22 cellular contexts compared by ENCODE assay signal in genomic region chr3:126656376-126657134, GRCh38.
"Had no signal": no experiment of that assay in that cellular context is flagged by ENCODE, and none has a peak within 500 bp of the region (broad histone marks: within the 10 kb centered on the region; RNA-seq: fewer than 3 reads in every experiment).

No MANE protein-coding gene starts in this region.

- H2AFZ ChIP-seq: parathyroid adenoma had no signal

- H3K9me3 ChIP-seq: psoas muscle, thoracic aorta had no signal

- ATAC-seq: esophagus mucosa; gastroesophageal sphincter; left colon; psoas muscle; sciatic nerve; stimulated activated naive B cell treated with anti-CD40 and anti-IgM and Interleukin-4, amounts not matched to agents 10 μg/mL and 1 μg/mL and 100 μg/mL, for 72 hours had no signal

- H3K36me3 ChIP-seq: gastroesophageal sphincter, stomach, thoracic aorta had no signal

- FAIRE-seq: endometrium, urothelium cell line had no signal

- DNase-seq: effector memory CD4-positive, alpha-beta T cell; foreskin fibroblast; glutamatergic neuron; left colon; mesendoderm; naive B cell; nephron progenitor cell; psoas muscle; retina; stimulated activated CD4-positive, alpha-beta T cell treated with anti-CD3 and anti-CD28 coated beads, Interleukin-2, amount 100 ng/mL, for 24 hours; stimulated activated CD4-positive, alpha-beta T cell treated with anti-CD3 and anti-CD28 coated beads, Interleukin-4, amount 100 ng/mL, for 4 hours; stimulated activated naive B cell treated with anti-CD40 and anti-IgM and Interleukin-4, amounts not matched to agents 10 μg/mL and 1 μg/mL and 100 μg/mL, for 72 hours; stomach; substantia nigra had no signal

- H3K4me1 ChIP-seq: parathyroid adenoma had no signal

- H3K4me3 ChIP-seq: gastroesophageal sphincter, psoas muscle, skin epidermis, stomach, thoracic aorta had no signal

- H3K79me2 ChIP-seq: parathyroid adenoma had no signal

- H3K27ac Mint-ChIP-seq: naive B cell; nephron progenitor cell; stimulated activated naive B cell treated with anti-CD40 and anti-IgM and Interleukin-4, amounts not matched to agents 10 μg/mL and 1 μg/mL and 100 μg/mL, for 72 hours had no signal

- H3K27ac ChIP-seq: gastroesophageal sphincter, parathyroid adenoma, psoas muscle, skin epidermis, stomach, thoracic aorta had no signal

- H3K9ac ChIP-seq: parathyroid adenoma had no signal

- H3K4me3 Mint-ChIP-seq: nephron progenitor cell; stimulated activated naive B cell treated with anti-CD40 and anti-IgM and Interleukin-4, amounts not matched to agents 10 μg/mL and 1 μg/mL and 100 μg/mL, for 72 hours had no signal
